16 cellular contexts compared by ENCODE assay signal in genomic region chr19:11931513-11931912, GRCh38. TPM values are rescaled to one million over a fixed set of nuclear protein-coding genes. Genes with fewer than 3 reads are reported as not detected.
DNase-seq lines count a peak whose midpoint lies in the region; ATAC-seq and TF ChIP-seq lines count a peak whose summit lies in the region.
"Had no signal": no experiment of that assay in that cellular context is flagged by ENCODE, and none has a peak within 500 bp of the region (broad histone marks: within the 10 kb centered on the region; RNA-seq: fewer than 3 reads in every experiment).

No MANE protein-coding gene starts in this region.

- no peak overlapping the region for H3K27ac ChIP-seq in transverse colon
- H3K27ac ChIP-seq: C4-2B had no signal

- H3K4me1 Mint-ChIP-seq in neural crest cell = peaks cover 3% of the 10 kb centered on the region
- peaks cover 33% of the 10 kb centered on the region for H3K4me1 Mint-ChIP-seq in stimulated activated memory B cell treated with anti-CD40 and anti-IgM and Interleukin-4, amounts not matched to agents 10 μg/mL and 1 μg/mL and 100 μg/mL, for 72 hours

- H4K20me1 ChIP-seq in Loucy (ENCODE audit: insufficient read depth, low read length, poor library complexity, severe bottlenecking) = peaks cover 3% of the 10 kb centered on the region

- H3F3A ChIP-seq in Loucy (ENCODE audit: low read depth) = no peaks in the 10 kb centered on the region

- H3K27me3 Mint-ChIP-seq in neural crest cell (ENCODE audit: low read depth) = no peaks in the 10 kb centered on the region
- H3K27me3 Mint-ChIP-seq in stimulated activated memory B cell treated with anti-CD40 and anti-IgM and Interleukin-4, amounts not matched to agents 10 μg/mL and 1 μg/mL and 100 μg/mL, for 72 hours = no peaks in the 10 kb centered on the region
- H3K27me3 Mint-ChIP-seq: CD4-positive, alpha-beta memory T cell had no signal

- H3K36me3 Mint-ChIP-seq in neural crest cell (ENCODE audit: low read depth) = peaks cover 72% of the 10 kb centered on the region
- H3K36me3 Mint-ChIP-seq in stimulated activated memory B cell treated with anti-CD40 and anti-IgM and Interleukin-4, amounts not matched to agents 10 μg/mL and 1 μg/mL and 100 μg/mL, for 72 hours = peaks cover 24% of the 10 kb centered on the region

- H3K9me2 ChIP-seq in Loucy (replicated peaks; ENCODE audit: low read depth, low read length) = no peaks in the 10 kb centered on the region

- peak overlapping the region; percentile 30 for H3K4me2 ChIP-seq in Loucy (ENCODE audit: low read depth, low read length, poor library complexity, severe bottlenecking)

- TF ChIP-seq CTCF in Loucy (conservative IDR thresholded peaks at IDR 0.05; ENCODE audit: low read length) (no peak), neural crest cell (conservative IDR thresholded peaks at IDR 0.05) (no peak), transverse colon (IDR thresholded peaks at IDR 0.05) (no peak)

- H3K9me3 ChIP-seq in Loucy (ENCODE audit: insufficient read depth, low read depth, low read length) = peaks cover 7% of the 10 kb centered on the region; the same call in 1 of the 2 replicates
- peaks cover 10 to 32% of the 10 kb centered on the region in 2 donors for H3K9me3 ChIP-seq in transverse colon

- H3K4me3 ChIP-seq in Loucy (ENCODE audit: low read length, poor library complexity, severe bottlenecking) (no peak overlapping the region), transverse colon (no peak overlapping the region)
- H3K4me3 ChIP-seq: GM12878, HAP-1 had no signal

- no peak for TF ChIP-seq EP300 in transverse colon (IDR thresholded peaks at IDR 0.05; ENCODE audit: low read depth)

- in situ Hi-C loops in transverse colon (cut with MboI; ENCODE audit: low pct_ligation_motif_present in 1 of 4, low pct_unique_long_range_greater_than_20kb in 1 of 4, low sequenced_read_pairs in 3 of 4) = no loop called here

- peaks cover 13% of the 10 kb centered on the region for H3K4me1 ChIP-seq in Loucy (ENCODE audit: insufficient read depth, low read length, poor library complexity, severe bottlenecking)
- H3K4me1 ChIP-seq in transverse colon = peaks cover 4 to 10% (median 8%) of the 10 kb centered on the region in 4 donors
- H3K4me1 ChIP-seq: BE2C, HAP-1 had no signal

- peak overlapping the region; percentile 48 for H3K4me3 Mint-ChIP-seq in neural crest cell
- no peak overlapping the region for H3K4me3 Mint-ChIP-seq in stimulated activated memory B cell treated with anti-CD40 and anti-IgM and Interleukin-4, amounts not matched to agents 10 μg/mL and 1 μg/mL and 100 μg/mL, for 72 hours

- intact Hi-C loops in Right ventricle myocardium superior (cut with DNase I) = no loop called here
- intact Hi-C loops in transverse colon (cut with DNase I; ENCODE audit: low total_unique reads) = no loop called here

- H3K27ac Mint-ChIP-seq in neural crest cell (ENCODE audit: unreplicated experiment) = no peak overlapping the region
- H3K27ac Mint-ChIP-seq in stimulated activated memory B cell treated with anti-CD40 and anti-IgM and Interleukin-4, amounts not matched to agents 10 μg/mL and 1 μg/mL and 100 μg/mL, for 72 hours = peak overlapping the region; percentile 64

- no peak for ATAC-seq in stimulated activated memory B cell treated with anti-CD40 and anti-IgM and Interleukin-4, amounts not matched to agents 10 μg/mL and 1 μg/mL and 100 μg/mL, for 72 hours
- ATAC-seq in Right ventricle myocardium superior (ENCODE audit: poor library complexity) = no peak
- ATAC-seq in GM18858 (IDR thresholded peaks at IDR 0.05; ENCODE audit: unreplicated experiment) = no peak
- ATAC-seq: GM12878 had no signal

- no peak overlapping the region for H2AFZ ChIP-seq in Loucy (ENCODE audit: low read length)

- TF ChIP-seq POLR2A in transverse colon (IDR thresholded peaks at IDR 0.05) = no peak

- DNase-seq in dedifferentiated amniotic fluid mesenchymal stem cell (ENCODE audit: extremely low spot score) (peak; percentile 28), neural crest cell (ENCODE audit: low read depth, low spot score) (no peak), Right ventricle myocardium superior (no peak), transverse colon (no peak)
- DNase-seq: ACHN; BE2C; CD4-positive, alpha-beta memory T cell; DMS79; KBM-7 had no signal

- H3K9me3 Mint-ChIP-seq in neural crest cell = peaks cover 23% of the 10 kb centered on the region
- H3K9me3 Mint-ChIP-seq in stimulated activated memory B cell treated with anti-CD40 and anti-IgM and Interleukin-4, amounts not matched to agents 10 μg/mL and 1 μg/mL and 100 μg/mL, for 72 hours = peaks cover 4% of the 10 kb centered on the region

- H3K27me3 ChIP-seq in Loucy (ENCODE audit: insufficient read depth, low read length, poor library complexity, severe bottlenecking) = no peaks in the 10 kb centered on the region
- H3K27me3 ChIP-seq in transverse colon = no peaks in the 10 kb centered on the region
- H3K27me3 ChIP-seq: BE2C had no signal

- peaks cover 80% of the 10 kb centered on the region for H3K79me2 ChIP-seq in Loucy (ENCODE audit: insufficient read depth, low read length)

- 94 to 96% methylated on average over 3 of the region's 3 CpGs for WGBS in transverse colon (ENCODE audit: low coverage in 1 of 2), 2 donors

- no peak overlapping the region for H3K9ac ChIP-seq in Loucy (ENCODE audit: low read depth, low read length, poor library complexity, severe bottlenecking)

- H3K36me3 ChIP-seq in Loucy (ENCODE audit: insufficient read depth, low read length) = no peaks in the 10 kb centered on the region
- H3K36me3 ChIP-seq in transverse colon = peaks cover 0 to 17% (median 8%) of the 10 kb centered on the region in 4 donors
- H3K36me3 ChIP-seq: BE2C had no signal

RNA-seq across cellular contexts. Expression of gene ZNF700, which starts 6.6 kb away (rescaled TPM):
- total RNA-seq in neural crest cell (12.5 and 12.8 TPM in 2 replicates), Right ventricle myocardium superior (4.2 TPM), transverse colon (10 to 100 TPM; 25.8 to 38.3 (median 29.1) TPM)

RNA-seq across cellular contexts. Expression of gene ZNF763, which starts 33.3 kb away (rescaled TPM):
- total RNA-seq in neural crest cell = 2.9 and 4.5 TPM in 2 replicates
- 3.7 TPM for total RNA-seq in Right ventricle myocardium superior
- total RNA-seq in transverse colon = 10 to 100 TPM in 2 of 4 donors, 1 to 10 TPM in 2; 7.1 to 15.1 (median 9.5) TPM

RNA-seq across cellular contexts. Expression of gene ZNF69, which starts 43.9 kb away (rescaled TPM):
- total RNA-seq in neural crest cell = 32.1 and 33.9 TPM in 2 replicates
- 4.7 TPM for total RNA-seq in Right ventricle myocardium superior
- total RNA-seq in transverse colon = 10 to 100 TPM; 27.4 to 42.6 (median 29.9) TPM
- total RNA-seq: A172 had no signal
